16 cellular contexts compared by ENCODE assay signal in genomic region chr2:212266310-212266709, GRCh38.
A peak's percentile ranks its signal among the peaks of the same experiment; 100 is the strongest.
DNase-seq lines count a peak whose midpoint lies in the region; ATAC-seq and TF ChIP-seq lines count a peak whose summit lies in the region.
"Had no signal": no experiment of that assay in that cellular context is flagged by ENCODE, and none has a peak within 500 bp of the region (broad histone marks: within the 10 kb centered on the region; RNA-seq: fewer than 3 reads in every experiment).

No MANE protein-coding gene starts in this region.

- H3K9me3 Mint-ChIP-seq in neural progenitor cell (peaks cover 3% of the 10 kb centered on the region), endothelial cell (ENCODE audit: unreplicated experiment) (no peaks in the 10 kb centered on the region)
- H3K9me3 Mint-ChIP-seq: IgD-negative memory B cell had no signal

- intact Hi-C loops in testis (cut with DNase I; ENCODE audit: low total_unique reads), result no loop called here

- H3K79me2 ChIP-seq in ACC112 (ENCODE audit: control insufficient read depth, insufficient read depth, low read length, unreplicated experiment) (no peaks in the 10 kb centered on the region), neural progenitor cell (ENCODE audit: low read depth) (no peaks in the 10 kb centered on the region)

- no peak for TF ChIP-seq POLR2A in testis (IDR thresholded peaks at IDR 0.05)

- H3K27ac ChIP-seq in ACC112 (ENCODE audit: low read depth, low read length), result no peak overlapping the region
- H3K27ac ChIP-seq in neural progenitor cell, result peak overlapping the region; percentile 61
- H3K27ac ChIP-seq in testis, result no peak overlapping the region
- H3K27ac ChIP-seq: 22Rv1, BLaER1 had no signal

- H3K36me3 Mint-ChIP-seq in neural progenitor cell, result peaks cover 3% of the 10 kb centered on the region
- H3K36me3 Mint-ChIP-seq in endothelial cell (ENCODE audit: low read depth, unreplicated experiment), result no peaks in the 10 kb centered on the region
- H3K36me3 Mint-ChIP-seq: CD4-positive, CD25-positive, alpha-beta regulatory T cell; IgD-negative memory B cell had no signal

- TF ChIP-seq CTCF in neural progenitor cell (IDR thresholded peaks at IDR 0.05), result no peak
- no peak for TF ChIP-seq CTCF in testis (IDR thresholded peaks at IDR 0.05)
- TF ChIP-seq CTCF in endothelial cell (IDR thresholded peaks at IDR 0.05; ENCODE audit: unreplicated experiment), result no peak

- no peak overlapping the region for H3K4me3 Mint-ChIP-seq in neural progenitor cell
- no peak overlapping the region for H3K4me3 Mint-ChIP-seq in endothelial cell (ENCODE audit: unreplicated experiment)
- H3K4me3 Mint-ChIP-seq: CD4-positive, CD25-positive, alpha-beta regulatory T cell; IgD-negative memory B cell had no signal

- H3K4me1 ChIP-seq in ACC112 (ENCODE audit: control insufficient read depth, insufficient read depth, low read length, unreplicated experiment), result peaks cover 3% of the 10 kb centered on the region
- H3K4me1 ChIP-seq in neural progenitor cell, result peaks cover 14% of the 10 kb centered on the region
- no peaks in the 10 kb centered on the region for H3K4me1 ChIP-seq in testis
- H3K4me1 ChIP-seq: BLaER1 had no signal

- H3K4me3 ChIP-seq in ACC112 (ENCODE audit: low read depth, low read length) (peak overlapping the region; percentile 38), neural progenitor cell (no peak overlapping the region), testis (no peak overlapping the region)
- H3K4me3 ChIP-seq: BLaER1 had no signal

- H3K9ac ChIP-seq in neural progenitor cell, result no peak overlapping the region
- H3K9ac ChIP-seq: BLaER1 had no signal

- H3K4me1 Mint-ChIP-seq in neural progenitor cell, result peaks cover 40% of the 10 kb centered on the region
- no peaks in the 10 kb centered on the region for H3K4me1 Mint-ChIP-seq in endothelial cell (ENCODE audit: unreplicated experiment)
- H3K4me1 Mint-ChIP-seq: CD4-positive, CD25-positive, alpha-beta regulatory T cell; IgD-negative memory B cell had no signal

- H3K4me2 ChIP-seq in neural progenitor cell, result peak overlapping the region; percentile 36
- H3K4me2 ChIP-seq: BLaER1 had no signal

- peaks cover 6% of the 10 kb centered on the region for H3F3A ChIP-seq in neural progenitor cell (ENCODE audit: low read depth)

- DNase-seq in NCI-H69 (lab: John Stamatoyannopoulos, UW) (peak; percentile 22), neural progenitor cell (ENCODE audit: low spot score) (peak; percentile 9), testis (no peak), left lobe of liver (ENCODE audit: low spot score) (no peak), endothelial cell (ENCODE audit: low spot score) (no peak)
- DNase-seq: AML-193; CD4-positive, CD25-positive, alpha-beta regulatory T cell; DMS53; GF-D8; H7 had no signal

- ATAC-seq in SK-N-SH treated with all-trans-retinoic acid at 6 μM for 48 hours (0 out of 3 replicates have a peak, but pooled peaks have one; percentile 25), left lobe of liver (no peak), HG03039 (IDR thresholded peaks at IDR 0.05; ENCODE audit: unreplicated experiment) (no peak)

- no peaks in the 10 kb centered on the region for H3K27me3 Mint-ChIP-seq in neural progenitor cell (ENCODE audit: insufficient read depth, low read depth)
- H3K27me3 Mint-ChIP-seq in endothelial cell (ENCODE audit: unreplicated experiment), result no peaks in the 10 kb centered on the region
- H3K27me3 Mint-ChIP-seq: CD4-positive, CD25-positive, alpha-beta regulatory T cell; IgD-negative memory B cell had no signal

- H3K9me3 ChIP-seq in neural progenitor cell (ENCODE audit: low read depth) (no peaks in the 10 kb centered on the region), testis (no peaks in the 10 kb centered on the region)
- H3K9me3 ChIP-seq: BLaER1 had no signal

- H2AFZ ChIP-seq in ACC112 (ENCODE audit: low read length, unreplicated experiment), result peak overlapping the region; percentile 28
- H2AFZ ChIP-seq in neural progenitor cell (replicated peaks), result peak overlapping the region; percentile 44

- H3K27ac Mint-ChIP-seq in neural progenitor cell (no peak overlapping the region), endothelial cell (ENCODE audit: unreplicated experiment) (no peak overlapping the region)
- H3K27ac Mint-ChIP-seq: CD4-positive, CD25-positive, alpha-beta regulatory T cell; IgD-negative memory B cell had no signal

- H3K36me3 ChIP-seq in ACC112 (ENCODE audit: insufficient read depth, low read length) (no peaks in the 10 kb centered on the region), neural progenitor cell (no peaks in the 10 kb centered on the region), testis (ENCODE audit: low read depth, missing control alignments) (no peaks in the 10 kb centered on the region)
- H3K36me3 ChIP-seq: BLaER1 had no signal

- H3K27me3 ChIP-seq in ACC112 (ENCODE audit: insufficient read depth, low read length), result no peaks in the 10 kb centered on the region
- H3K27me3 ChIP-seq in neural progenitor cell, result no peaks in the 10 kb centered on the region
- H3K27me3 ChIP-seq in testis, result no peaks in the 10 kb centered on the region
- H3K27me3 ChIP-seq: BLaER1 had no signal

- H4K20me1 ChIP-seq in neural progenitor cell (ENCODE audit: low read depth), result no peaks in the 10 kb centered on the region
- H4K20me1 ChIP-seq: BLaER1 had no signal

- WGBS in testis, 2 donors, result 80 to 93% methylated on average over 1 of the region's 1 CpG

TF ChIP-seq in SK-N-SH treated with all-trans-retinoic acid at 6 μM for 48 hours, 23 proteins besides CTCF, POLR2A, EP300 and RAD21 (continues in another document):
- TF ChIP-seq POU6F1 (CRISPR knock-in tag; IDR thresholded peaks at IDR 0.05; ENCODE audit: borderline replicate concordance, low read depth) (no peak), PPARA (CRISPR knock-in tag; IDR thresholded peaks at IDR 0.05; ENCODE audit: borderline replicate concordance) (no peak), CREB5 (CRISPR knock-in tag; IDR thresholded peaks at IDR 0.05; ENCODE audit: low read depth) (no peak), ZC3H10 (CRISPR knock-in tag; IDR thresholded peaks at IDR 0.05) (no peak), CSDC2 (CRISPR knock-in tag; IDR thresholded peaks at IDR 0.05) (no peak), OSR1 (CRISPR knock-in tag; IDR thresholded peaks at IDR 0.05) (no peak), ARNTL (CRISPR knock-in tag; IDR thresholded peaks at IDR 0.05; ENCODE audit: borderline replicate concordance, low read depth) (no peak), BACH2 (CRISPR knock-in tag; IDR thresholded peaks at IDR 0.05; ENCODE audit: borderline replicate concordance) (no peak), RARB (CRISPR knock-in tag; IDR thresholded peaks at IDR 0.05) (no peak), GLIS3 (CRISPR knock-in tag; IDR thresholded peaks at IDR 0.05) (no peak), SNAI2 (CRISPR knock-in tag; IDR thresholded peaks at IDR 0.05) (no peak), CSRNP3 (CRISPR knock-in tag; IDR thresholded peaks at IDR 0.05) (no peak), ZNF565 (CRISPR knock-in tag; conservative IDR thresholded peaks at IDR 0.05; ENCODE audit: low read depth) (no peak), ZNF8 (CRISPR knock-in tag; IDR thresholded peaks at IDR 0.05) (no peak), ZFP30 (CRISPR knock-in tag; IDR thresholded peaks at IDR 0.05) (no peak)

Comparison
In these comparisons a context has a peak if more than half of its experiments do, and no peak if none do; other contexts are left out.
1. DNase-seq: peak in NCI-H69 (single experiment) and neural progenitor cell (single experiment); none in testis (single experiment), left lobe of liver (single experiment) and endothelial cell (single experiment).